In genomic region chr16:12804395-12804794, GRCh38 we compare ENCODE assay signal across 8 cellular contexts. TPM values are rescaled to one million over a fixed set of nuclear protein-coding genes. Genes with fewer than 3 reads are reported as not detected.
DNase-seq lines count a peak whose midpoint lies in the region; ATAC-seq and TF ChIP-seq lines count a peak whose summit lies in the region.

No MANE protein-coding gene starts in this region.

- ATAC-seq in activated naive CD4-positive, alpha-beta T cell treated with anti-CD3 and anti-CD28 coated beads, Interleukin-2, amount 50 U/mL, for 72 hours = no peak
- no peak for ATAC-seq in lower lobe of right lung

- intact Hi-C loops in lower lobe of right lung (cut with DNase I) = no loop called here

- H3K36me3 ChIP-seq in lower lobe of right lung (no peaks in the 10 kb centered on the region), suprapubic skin (no peaks in the 10 kb centered on the region)

- H3K36me3 Mint-ChIP-seq in activated naive CD4-positive, alpha-beta T cell treated with anti-CD3 and anti-CD28 coated beads, Interleukin-2, amount 10 ng/mL, durations not matched to agents 7 days and 5 days = peaks cover 16% of the 10 kb centered on the region
- peaks cover 5 to 16% of the 10 kb centered on the region in 2 donors for H3K36me3 Mint-ChIP-seq in activated naive CD4-positive, alpha-beta T cell treated with anti-CD3 and anti-CD28 coated beads, Interleukin-2, amount 50 U/mL, for 72 hours
- H3K36me3 Mint-ChIP-seq in activated naive CD8-positive, alpha-beta T cell treated with anti-CD3 and anti-CD28 coated beads for 36 hours = peaks cover 17% of the 10 kb centered on the region

- TF ChIP-seq CTCF in lower lobe of right lung (IDR thresholded peaks at IDR 0.05) (no peak), suprapubic skin (IDR thresholded peaks at IDR 0.05) (no peak)

- no peak for TF ChIP-seq POLR2A in suprapubic skin (IDR thresholded peaks at IDR 0.05)

- no peak for DNase-seq in activated naive CD4-positive, alpha-beta T cell treated with anti-CD3 and anti-CD28 coated beads, Interleukin-2, amount 10 ng/mL, durations not matched to agents 7 days and 5 days
- no peak for DNase-seq in activated naive CD4-positive, alpha-beta T cell treated with anti-CD3 and anti-CD28 coated beads, Interleukin-2, amount 50 U/mL, for 72 hours (ENCODE audit: low spot score in 2 of 2)
- no peak for DNase-seq in activated naive CD8-positive, alpha-beta T cell treated with anti-CD3 and anti-CD28 coated beads for 36 hours
- DNase-seq in lower lobe of right lung (no peak), suprapubic skin (ENCODE audit: low spot score in 2 of 2) (no peak), cerebellar cortex (ENCODE audit: low spot score) (no peak), NCI-H524 treated with DMSO at 0.1 percent for 48 hours (lab: John Stamatoyannopoulos, UW) (no peak), cerebellum (ENCODE audit: low spot score) (no peak)

- H3K27ac ChIP-seq in lower lobe of right lung (no peak overlapping the region), suprapubic skin (no peak overlapping the region)

- CTCF ChIA-PET in activated naive CD4-positive, alpha-beta T cell treated with anti-CD3 and anti-CD28 coated beads, Interleukin-2, amount 10 ng/mL, durations not matched to agents 7 days and 5 days (lab: Charles Lee) = interaction anchor here (0.6 to 1.5 kb wide), 3 partner anchors 24 to 268 kb away, joined by 3 to 5 read pairs (median 3); no protein-coding TSS in a partner anchor

- H3K27ac Mint-ChIP-seq in activated naive CD4-positive, alpha-beta T cell treated with anti-CD3 and anti-CD28 coated beads, Interleukin-2, amount 10 ng/mL, durations not matched to agents 7 days and 5 days = peak overlapping the region; percentile 24
- no peak overlapping the region for H3K27ac Mint-ChIP-seq in activated naive CD4-positive, alpha-beta T cell treated with anti-CD3 and anti-CD28 coated beads, Interleukin-2, amount 50 U/mL, for 72 hours
- H3K27ac Mint-ChIP-seq in activated naive CD8-positive, alpha-beta T cell treated with anti-CD3 and anti-CD28 coated beads for 36 hours = no peak overlapping the region

- no peak for TF ChIP-seq EP300 in suprapubic skin (IDR thresholded peaks at IDR 0.05)

- H3K27me3 Mint-ChIP-seq in activated naive CD4-positive, alpha-beta T cell treated with anti-CD3 and anti-CD28 coated beads, Interleukin-2, amount 10 ng/mL, durations not matched to agents 7 days and 5 days = peaks cover 4% of the 10 kb centered on the region
- H3K27me3 Mint-ChIP-seq in activated naive CD8-positive, alpha-beta T cell treated with anti-CD3 and anti-CD28 coated beads for 36 hours = peaks cover 8% of the 10 kb centered on the region

- no peaks in the 10 kb centered on the region for H3K9me3 ChIP-seq in lower lobe of right lung
- no peaks in the 10 kb centered on the region for H3K9me3 ChIP-seq in suprapubic skin

- H3K4me3 ChIP-seq in lower lobe of right lung (peak overlapping the region; percentile 77), suprapubic skin (peak overlapping the region; percentile 64)

- H3K4me1 ChIP-seq in lower lobe of right lung = peaks cover 35% of the 10 kb centered on the region
- H3K4me1 ChIP-seq in suprapubic skin = peaks cover 22% of the 10 kb centered on the region

- no peaks in the 10 kb centered on the region for H3K27me3 ChIP-seq in lower lobe of right lung (ENCODE audit: low read depth)
- no peaks in the 10 kb centered on the region for H3K27me3 ChIP-seq in suprapubic skin

- 84% methylated on average over 9 of the region's 9 CpGs for WGBS in suprapubic skin

- H3K4me1 Mint-ChIP-seq in activated naive CD4-positive, alpha-beta T cell treated with anti-CD3 and anti-CD28 coated beads, Interleukin-2, amount 10 ng/mL, durations not matched to agents 7 days and 5 days = peaks cover 42% of the 10 kb centered on the region
- peaks cover 18% of the 10 kb centered on the region for H3K4me1 Mint-ChIP-seq in activated naive CD8-positive, alpha-beta T cell treated with anti-CD3 and anti-CD28 coated beads for 36 hours

- peak overlapping the region; percentile 92 for H3K4me3 Mint-ChIP-seq in activated naive CD4-positive, alpha-beta T cell treated with anti-CD3 and anti-CD28 coated beads, Interleukin-2, amount 10 ng/mL, durations not matched to agents 7 days and 5 days
- peak overlapping the region; percentile 83 for H3K4me3 Mint-ChIP-seq in activated naive CD8-positive, alpha-beta T cell treated with anti-CD3 and anti-CD28 coated beads for 36 hours

- no peaks in the 10 kb centered on the region for H3K9me3 Mint-ChIP-seq in activated naive CD4-positive, alpha-beta T cell treated with anti-CD3 and anti-CD28 coated beads, Interleukin-2, amount 10 ng/mL, durations not matched to agents 7 days and 5 days
- H3K9me3 Mint-ChIP-seq in activated naive CD4-positive, alpha-beta T cell treated with anti-CD3 and anti-CD28 coated beads, Interleukin-2, amount 50 U/mL, for 72 hours = no peaks in the 10 kb centered on the region
- H3K9me3 Mint-ChIP-seq in activated naive CD8-positive, alpha-beta T cell treated with anti-CD3 and anti-CD28 coated beads for 36 hours = peaks cover 3% of the 10 kb centered on the region

RNA-seq across cellular contexts. Expression of gene CPPED1, which starts 0.7 kb away (rescaled TPM):
- total RNA-seq in activated naive CD4-positive, alpha-beta T cell treated with anti-CD3 and anti-CD28 coated beads, Interleukin-2, amount 50 U/mL, for 72 hours = 10 to 100 TPM; 11.6 to 16.4 TPM
- total RNA-seq in activated naive CD8-positive, alpha-beta T cell treated with anti-CD3 and anti-CD28 coated beads for 36 hours = 1 to 10 TPM; 3.8 to 5.1 TPM
- total RNA-seq in lower lobe of right lung (33.0 TPM), suprapubic skin (10 to 100 TPM in 2 of 4 donors, 1 to 10 TPM in 2; 8.7 to 13.3 (median 10.7) TPM), cerebellum (11.2 TPM)
